In the genomic region with DNA sequence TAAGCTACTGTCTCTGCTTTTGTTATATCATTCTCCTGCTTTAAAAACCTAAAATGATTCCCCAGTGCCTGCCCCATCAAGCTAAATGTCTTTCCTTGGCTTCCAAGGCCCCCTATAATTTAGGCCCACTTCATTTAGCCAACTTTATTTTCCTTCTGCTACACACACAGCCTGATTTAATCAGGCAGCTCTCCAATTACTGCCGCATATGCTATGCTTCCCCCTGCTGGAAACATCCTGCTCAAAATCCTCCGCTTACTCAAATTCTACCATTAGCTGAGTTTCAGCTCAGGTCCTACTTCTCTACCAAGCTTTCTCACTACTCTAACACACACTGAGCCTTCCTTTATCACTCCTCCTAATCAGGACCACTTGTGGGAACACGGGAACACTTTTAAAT, we compare ENCODE assay signal across 8 cellular contexts. TPM values are rescaled to one million over a fixed set of nuclear protein-coding genes. Genes with fewer than 3 reads are reported as not detected.
DNase-seq lines count a peak whose midpoint lies in the region; ATAC-seq and TF ChIP-seq lines count a peak whose summit lies in the region.

No MANE protein-coding gene starts in this region.

- ATAC-seq in gastrocnemius medialis (peak; percentile 68 to 84), GM21367 (IDR thresholded peaks at IDR 0.05; ENCODE audit: unreplicated experiment) (no peak), HG03565 (IDR thresholded peaks at IDR 0.05; ENCODE audit: unreplicated experiment) (no peak)

- peak; percentile 56 for DNase-seq in A673 (ENCODE audit: low spot score)
- DNase-seq in GM13977 (ENCODE audit: low spot score), result no peak
- peak; percentile 49 for DNase-seq in OCI-LY7 (ENCODE audit: low spot score)
- DNase-seq in fibroblast of gingiva (ENCODE audit: low read depth), result peak; percentile 45
- DNase-seq in gastrocnemius medialis, result no peak
- DNase-seq in activated T-cell treated with anti-CD3 and anti-CD28 coated beads, Interleukin-2, amount 50 U/mL, for 1 hour, result no peak

- no TSS peak for BruUV-seq in A673 (replicated peaks; lab: Mats Ljungman, UMichigan)
- no TSS peak for BruUV-seq in OCI-LY7 (replicated peaks; lab: Mats Ljungman, UMichigan)

- H3K4me1 ChIP-seq in A673 (ENCODE audit: insufficient read depth, low read length, poor library complexity, severe bottlenecking) (no peaks in the 10 kb centered on the region), OCI-LY7 (ENCODE audit: insufficient read depth, low read length, poor library complexity, severe bottlenecking) (peaks cover 24% of the 10 kb centered on the region), gastrocnemius medialis (peaks cover 12 to 20% of the 10 kb centered on the region in 2 donors)

- H3K4me3 ChIP-seq in A673 (ENCODE audit: low read depth, low read length, poor library complexity, severe bottlenecking) (no peak overlapping the region), OCI-LY7 (ENCODE audit: low read depth, low read length, poor library complexity, severe bottlenecking) (no peak overlapping the region), gastrocnemius medialis (no peak overlapping the region)

- peaks cover 20% of the 10 kb centered on the region for H3K79me2 ChIP-seq in OCI-LY7 (ENCODE audit: insufficient read depth, low read depth, low read length)

- no peaks in the 10 kb centered on the region for H3K9me3 ChIP-seq in A673 (ENCODE audit: low read depth, low read length, poor library complexity, severe bottlenecking)
- H3K9me3 ChIP-seq in OCI-LY7 (ENCODE audit: low read length), result no peaks in the 10 kb centered on the region
- H3K9me3 ChIP-seq in gastrocnemius medialis, result no peaks in the 10 kb centered on the region

- H2AFZ ChIP-seq in OCI-LY7 (ENCODE audit: low read length), result no peak overlapping the region

- H3K27ac ChIP-seq in A673 (ENCODE audit: low read depth, low read length, poor library complexity, severe bottlenecking), result no peak overlapping the region
- peak overlapping the region; percentile 21 for H3K27ac ChIP-seq in OCI-LY7 (ENCODE audit: low read depth, low read length, poor library complexity, severe bottlenecking)
- H3K27ac ChIP-seq in gastrocnemius medialis, result peak overlapping the region in 3 of 4 donors; percentile 24 to 64 (median 50)

- TF ChIP-seq CTCF in A673 (conservative IDR thresholded peaks at IDR 0.05; ENCODE audit: low read depth, low read length) (peak; percentile 64), GM13977 (IDR thresholded peaks at IDR 0.05; ENCODE audit: extremely low read depth, insufficient read depth, missing control alignments) (peak; percentile 20), OCI-LY7 (conservative IDR thresholded peaks at IDR 0.05; ENCODE audit: low read length) (peak; percentile 66), gastrocnemius medialis (IDR thresholded peaks at IDR 0.05 in 4 of 5, conservative IDR thresholded peaks at IDR 0.05 in 1 of 5) (peak in 4 of 5 experiments; percentile 23 to 48 (median 30))

- peaks cover 4% of the 10 kb centered on the region for H3K36me3 ChIP-seq in A673 (ENCODE audit: insufficient read depth, low read length, poor library complexity, severe bottlenecking)
- H3K36me3 ChIP-seq in OCI-LY7 (ENCODE audit: insufficient read depth, low read length), result peaks cover 52% of the 10 kb centered on the region
- H3K36me3 ChIP-seq in gastrocnemius medialis, result peaks cover 0 to 19% of the 10 kb centered on the region in 2 donors

- no peak overlapping the region for H3K4me2 ChIP-seq in OCI-LY7 (ENCODE audit: low read length)

- intact Hi-C loops in A673 (cut with micrococcal nuclease; ENCODE audit: unreplicated experiment), result loop anchor here (2.0 to 10.0 kb wide), 3 partner anchors 133 to 237 kb away; no protein-coding TSS in a partner anchor
- intact Hi-C loops in OCI-LY7 (cut with micrococcal nuclease; ENCODE audit: unreplicated experiment), result loop anchor here (5.0 kb wide), 1 partner anchor 70 kb away; no protein-coding TSS in a partner anchor
- intact Hi-C loops in gastrocnemius medialis (cut with DNase I; ENCODE audit: low total_unique reads), result no loop called here

- H3K9me2 ChIP-seq in OCI-LY7 (ENCODE audit: insufficient read depth, low read length), result no peaks in the 10 kb centered on the region

- in situ Hi-C loops in GM13977 (cut with MboI; ENCODE audit: low pct_unique_long_range_greater_than_20kb, low sequenced_read_pairs, unreplicated experiment) (no loop called here), gastrocnemius medialis (cut with MboI; ENCODE audit: low sequenced_read_pairs in 4 of 4) (loop anchor here in 3 of 4 donors (10.0 to 25.0 kb wide), 3 partner anchors 87 to 215 kb away; a partner anchor contains a TSS)

- H3K27me3 ChIP-seq in A673 (replicated peaks; ENCODE audit: insufficient read depth, low read depth, low read length, poor library complexity) (no peaks in the 10 kb centered on the region), gastrocnemius medialis (no peaks in the 10 kb centered on the region)

- POLR2A ChIA-PET in A673 (lab: Charles Lee; ENCODE audit: low non-redundant PET), result no interaction called here
- POLR2A ChIA-PET in OCI-LY7 (lab: Charles Lee), result interaction anchor here (0.6 to 1.4 kb wide), 8 partner anchors 9 to 511 kb away, joined by 3 to 8 read pairs (median 3); no protein-coding TSS in a partner anchor

- no peak for TF ChIP-seq POLR2A in gastrocnemius medialis (IDR thresholded peaks at IDR 0.05)

- CTCF ChIA-PET in A673 (lab: Charles Lee), result interaction anchor here (0.6 to 2.0 kb wide), 7 partner anchors 9 to 859 kb away, joined by 3 to 6 read pairs (median 4); no protein-coding TSS in a partner anchor
- CTCF ChIA-PET in OCI-LY7 (lab: Charles Lee; ENCODE audit: unreplicated experiment), result interaction anchor here (1.0 to 1.4 kb wide), 2 partner anchors 32 to 72 kb away, joined by 3 read pairs; no protein-coding TSS in a partner anchor

- H4K20me1 ChIP-seq in OCI-LY7 (ENCODE audit: insufficient read depth, low read length), result no peaks in the 10 kb centered on the region

RNA-seq across cellular contexts. Expression of a gene that starts 17.0 kb away (rescaled TPM):
- 51.1 and 61.0 TPM in 2 replicates for total RNA-seq in A673 (2021)
- 12.2 and 17.9 TPM in 2 replicates for total RNA-seq in OCI-LY7 (2014; rRNA removed; shearing (Covaris generic))
- total RNA-seq in OCI-LY7 (2022), result 39.6 and 45.2 TPM in 2 replicates
- 100 to 1,000 TPM in 3 of 4 donors, 10 to 100 TPM in 1; 70.0 to 112 (median 110) TPM for total RNA-seq in gastrocnemius medialis

Comparison
In these comparisons a context has a peak if more than half of its experiments do, and no peak if none do; other contexts are left out.
1. DNase-seq: peak in A673 (single experiment), OCI-LY7 (single experiment) and fibroblast of gingiva (single experiment); none in GM13977 (single experiment), gastrocnemius medialis (0 of 2) and activated T-cell treated with anti-CD3 and anti-CD28 coated beads, Interleukin-2, amount 50 U/mL, for 1 hour (single experiment).
2. ATAC-seq: peak in gastrocnemius medialis (2 of 2); none in GM21367 (single experiment) and HG03565 (single experiment).
3. Peak in every context shown above with its lines, with median percentiles within 50 percentile points of each other: CTCF ChIP-seq.